1 cellular context compared by ENCODE assay signal in the genomic region with DNA sequence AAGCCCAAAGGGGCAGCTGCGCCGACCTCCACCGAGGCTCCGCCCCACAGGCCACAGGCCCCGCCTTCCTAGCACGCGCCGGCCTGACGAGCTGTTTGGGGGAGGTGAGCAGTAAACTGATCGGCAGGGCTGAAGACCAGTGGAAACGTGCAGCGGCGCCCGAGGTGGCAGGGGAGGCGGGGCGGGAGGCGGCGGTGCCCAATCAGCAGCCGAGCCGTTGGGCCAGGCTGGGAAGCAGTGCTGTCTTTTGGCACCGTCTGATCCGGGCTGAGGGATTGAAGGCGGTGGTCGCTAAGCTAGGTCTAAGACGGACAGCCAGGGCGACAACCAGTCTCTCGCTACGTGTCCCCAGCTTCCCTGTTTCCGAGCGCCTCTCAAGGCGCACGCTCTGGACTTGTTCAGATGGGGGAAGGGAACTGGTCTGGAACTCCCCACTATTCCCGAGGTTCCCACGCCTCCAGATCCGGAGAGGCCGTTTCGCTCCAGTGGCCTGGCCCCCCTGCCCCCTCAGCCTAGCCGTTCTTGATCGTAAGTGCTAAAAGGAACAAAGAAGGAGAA.
TF ChIP-seq lines count a peak whose summit lies in the region.

A gene with protein sequence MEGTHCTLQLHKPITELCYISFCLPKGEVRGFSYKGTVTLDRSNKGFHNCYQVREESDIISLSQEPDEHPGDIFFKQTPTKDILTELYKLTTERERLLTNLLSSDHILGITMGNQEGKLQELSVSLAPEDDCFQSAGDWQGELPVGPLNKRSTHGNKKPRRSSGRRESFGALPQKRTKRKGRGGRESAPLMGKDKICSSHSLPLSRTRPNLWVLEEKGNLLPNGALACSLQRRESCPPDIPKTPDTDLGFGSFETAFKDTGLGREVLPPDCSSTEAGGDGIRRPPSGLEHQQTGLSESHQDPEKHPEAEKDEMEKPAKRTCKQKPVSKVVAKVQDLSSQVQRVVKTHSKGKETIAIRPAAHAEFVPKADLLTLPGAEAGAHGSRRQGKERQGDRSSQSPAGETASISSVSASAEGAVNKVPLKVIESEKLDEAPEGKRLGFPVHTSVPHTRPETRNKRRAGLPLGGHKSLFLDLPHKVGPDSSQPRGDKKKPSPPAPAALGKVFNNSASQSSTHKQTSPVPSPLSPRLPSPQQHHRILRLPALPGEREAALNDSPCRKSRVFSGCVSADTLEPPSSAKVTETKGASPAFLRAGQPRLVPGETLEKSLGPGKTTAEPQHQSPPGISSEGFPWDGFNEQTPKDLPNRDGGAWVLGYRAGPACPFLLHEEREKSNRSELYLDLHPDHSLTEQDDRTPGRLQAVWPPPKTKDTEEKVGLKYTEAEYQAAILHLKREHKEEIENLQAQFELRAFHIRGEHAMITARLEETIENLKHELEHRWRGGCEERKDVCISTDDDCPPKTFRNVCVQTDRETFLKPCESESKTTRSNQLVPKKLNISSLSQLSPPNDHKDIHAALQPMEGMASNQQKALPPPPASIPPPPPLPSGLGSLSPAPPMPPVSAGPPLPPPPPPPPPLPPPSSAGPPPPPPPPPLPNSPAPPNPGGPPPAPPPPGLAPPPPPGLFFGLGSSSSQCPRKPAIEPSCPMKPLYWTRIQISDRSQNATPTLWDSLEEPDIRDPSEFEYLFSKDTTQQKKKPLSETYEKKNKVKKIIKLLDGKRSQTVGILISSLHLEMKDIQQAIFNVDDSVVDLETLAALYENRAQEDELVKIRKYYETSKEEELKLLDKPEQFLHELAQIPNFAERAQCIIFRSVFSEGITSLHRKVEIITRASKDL (N-terminal part only) (minus strand): TSS at position 11 of the 558 bp plus-strand sequence. CDS start 39,800 bp downstream, outside the sequence.

TF ChIP-seq in K562, 482 proteins besides CTCF, POLR2A, EP300 and RAD21 (continued from another document):
- TF ChIP-seq, protein P1, sequence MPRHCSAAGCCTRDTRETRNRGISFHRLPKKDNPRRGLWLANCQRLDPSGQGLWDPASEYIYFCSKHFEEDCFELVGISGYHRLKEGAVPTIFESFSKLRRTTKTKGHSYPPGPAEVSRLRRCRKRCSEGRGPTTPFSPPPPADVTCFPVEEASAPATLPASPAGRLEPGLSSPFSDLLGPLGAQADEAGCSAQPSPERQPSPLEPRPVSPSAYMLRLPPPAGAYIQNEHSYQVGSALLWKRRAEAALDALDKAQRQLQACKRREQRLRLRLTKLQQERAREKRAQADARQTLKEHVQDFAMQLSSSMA (CRISPR knock-in tag; IDR thresholded peaks at IDR 0.05): no peak
- TF ChIP-seq CREM (IDR thresholded peaks at IDR 0.05; ENCODE audit: low read depth): 0 out of 2 replicates have a peak, but pooled peaks have one; percentile 38
- TF ChIP-seq, protein P2, sequence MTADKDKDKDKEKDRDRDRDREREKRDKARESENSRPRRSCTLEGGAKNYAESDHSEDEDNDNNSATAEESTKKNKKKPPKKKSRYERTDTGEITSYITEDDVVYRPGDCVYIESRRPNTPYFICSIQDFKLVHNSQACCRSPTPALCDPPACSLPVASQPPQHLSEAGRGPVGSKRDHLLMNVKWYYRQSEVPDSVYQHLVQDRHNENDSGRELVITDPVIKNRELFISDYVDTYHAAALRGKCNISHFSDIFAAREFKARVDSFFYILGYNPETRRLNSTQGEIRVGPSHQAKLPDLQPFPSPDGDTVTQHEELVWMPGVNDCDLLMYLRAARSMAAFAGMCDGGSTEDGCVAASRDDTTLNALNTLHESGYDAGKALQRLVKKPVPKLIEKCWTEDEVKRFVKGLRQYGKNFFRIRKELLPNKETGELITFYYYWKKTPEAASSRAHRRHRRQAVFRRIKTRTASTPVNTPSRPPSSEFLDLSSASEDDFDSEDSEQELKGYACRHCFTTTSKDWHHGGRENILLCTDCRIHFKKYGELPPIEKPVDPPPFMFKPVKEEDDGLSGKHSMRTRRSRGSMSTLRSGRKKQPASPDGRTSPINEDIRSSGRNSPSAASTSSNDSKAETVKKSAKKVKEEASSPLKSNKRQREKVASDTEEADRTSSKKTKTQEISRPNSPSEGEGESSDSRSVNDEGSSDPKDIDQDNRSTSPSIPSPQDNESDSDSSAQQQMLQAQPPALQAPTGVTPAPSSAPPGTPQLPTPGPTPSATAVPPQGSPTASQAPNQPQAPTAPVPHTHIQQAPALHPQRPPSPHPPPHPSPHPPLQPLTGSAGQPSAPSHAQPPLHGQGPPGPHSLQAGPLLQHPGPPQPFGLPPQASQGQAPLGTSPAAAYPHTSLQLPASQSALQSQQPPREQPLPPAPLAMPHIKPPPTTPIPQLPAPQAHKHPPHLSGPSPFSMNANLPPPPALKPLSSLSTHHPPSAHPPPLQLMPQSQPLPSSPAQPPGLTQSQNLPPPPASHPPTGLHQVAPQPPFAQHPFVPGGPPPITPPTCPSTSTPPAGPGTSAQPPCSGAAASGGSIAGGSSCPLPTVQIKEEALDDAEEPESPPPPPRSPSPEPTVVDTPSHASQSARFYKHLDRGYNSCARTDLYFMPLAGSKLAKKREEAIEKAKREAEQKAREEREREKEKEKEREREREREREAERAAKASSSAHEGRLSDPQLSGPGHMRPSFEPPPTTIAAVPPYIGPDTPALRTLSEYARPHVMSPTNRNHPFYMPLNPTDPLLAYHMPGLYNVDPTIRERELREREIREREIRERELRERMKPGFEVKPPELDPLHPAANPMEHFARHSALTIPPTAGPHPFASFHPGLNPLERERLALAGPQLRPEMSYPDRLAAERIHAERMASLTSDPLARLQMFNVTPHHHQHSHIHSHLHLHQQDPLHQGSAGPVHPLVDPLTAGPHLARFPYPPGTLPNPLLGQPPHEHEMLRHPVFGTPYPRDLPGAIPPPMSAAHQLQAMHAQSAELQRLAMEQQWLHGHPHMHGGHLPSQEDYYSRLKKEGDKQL (CRISPR knock-in tag; IDR thresholded peaks at IDR 0.05; ENCODE audit: borderline replicate concordance): no peak
- no peak for TF ChIP-seq ZNF507 (tag; conservative IDR thresholded peaks at IDR 0.05)
- TF ChIP-seq SLC30A9 (CRISPR knock-in tag; IDR thresholded peaks at IDR 0.05): no peak
- no peak for TF ChIP-seq BCL6 (CRISPR knock-in tag; IDR thresholded peaks at IDR 0.05)
- TF ChIP-seq ATF1 (CRISPR knock-in tag; IDR thresholded peaks at IDR 0.05): no peak
- peak; percentile 88 for TF ChIP-seq ATF1 (tag; IDR thresholded peaks at IDR 0.05)
- peak; percentile 38 for TF ChIP-seq PCBP1 (IDR thresholded peaks at IDR 0.05; ENCODE audit: low read depth, low read length, poor library complexity, severe bottlenecking)
- TF ChIP-seq SMARCC2 (IDR thresholded peaks at IDR 0.05; ENCODE audit: low read depth): no peak
- TF ChIP-seq ZC3H11A (IDR thresholded peaks at IDR 0.05; ENCODE audit: low read depth, low read length): no peak
- TF ChIP-seq ZNF311 (CRISPR knock-in tag; IDR thresholded peaks at IDR 0.05): no peak
- no peak for TF ChIP-seq NCOR1 (IDR thresholded peaks at IDR 0.05)
- TF ChIP-seq XRCC5 (IDR thresholded peaks at IDR 0.05; ENCODE audit: low read depth, low read length): no peak
- TF ChIP-seq PHF20 (IDR thresholded peaks at IDR 0.05; ENCODE audit: partially characterized antibody): no peak
- TF ChIP-seq TAF1 (IDR thresholded peaks at IDR 0.05; ENCODE audit: control insufficient read depth, extremely low read depth, insufficient read depth, low read length, severe bottlenecking): no peak
- no peak for TF ChIP-seq WHSC1 (IDR thresholded peaks at IDR 0.05; ENCODE audit: low read length)
- TF ChIP-seq FOXK2 (conservative IDR thresholded peaks at IDR 0.05 in 1 of 2, IDR thresholded peaks at IDR 0.05 in 1 of 2; ENCODE audit: low read depth in 2 of 2): no peak
- peak; percentile 99 for TF ChIP-seq RBM25 (IDR thresholded peaks at IDR 0.05; ENCODE audit: low read depth, low read length, severe bottlenecking)
- TF ChIP-seq ZNF41 (CRISPR knock-in tag; conservative IDR thresholded peaks at IDR 0.05): peak; percentile 79
- TF ChIP-seq, protein P3, sequence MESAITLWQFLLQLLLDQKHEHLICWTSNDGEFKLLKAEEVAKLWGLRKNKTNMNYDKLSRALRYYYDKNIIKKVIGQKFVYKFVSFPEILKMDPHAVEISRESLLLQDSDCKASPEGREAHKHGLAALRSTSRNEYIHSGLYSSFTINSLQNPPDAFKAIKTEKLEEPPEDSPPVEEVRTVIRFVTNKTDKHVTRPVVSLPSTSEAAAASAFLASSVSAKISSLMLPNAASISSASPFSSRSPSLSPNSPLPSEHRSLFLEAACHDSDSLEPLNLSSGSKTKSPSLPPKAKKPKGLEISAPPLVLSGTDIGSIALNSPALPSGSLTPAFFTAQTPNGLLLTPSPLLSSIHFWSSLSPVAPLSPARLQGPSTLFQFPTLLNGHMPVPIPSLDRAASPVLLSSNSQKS (CRISPR knock-in tag; IDR thresholded peaks at IDR 0.05): no peak
- no peak for TF ChIP-seq ZFPM2 (CRISPR knock-in tag; IDR thresholded peaks at IDR 0.05)
- no peak for TF ChIP-seq CREB1 (IDR thresholded peaks at IDR 0.05)
- TF ChIP-seq CREB1 (CRISPR knock-in tag; IDR thresholded peaks at IDR 0.05): peak; percentile 65; the same call in 1 of the 2 replicates
- TF ChIP-seq, protein P4, sequence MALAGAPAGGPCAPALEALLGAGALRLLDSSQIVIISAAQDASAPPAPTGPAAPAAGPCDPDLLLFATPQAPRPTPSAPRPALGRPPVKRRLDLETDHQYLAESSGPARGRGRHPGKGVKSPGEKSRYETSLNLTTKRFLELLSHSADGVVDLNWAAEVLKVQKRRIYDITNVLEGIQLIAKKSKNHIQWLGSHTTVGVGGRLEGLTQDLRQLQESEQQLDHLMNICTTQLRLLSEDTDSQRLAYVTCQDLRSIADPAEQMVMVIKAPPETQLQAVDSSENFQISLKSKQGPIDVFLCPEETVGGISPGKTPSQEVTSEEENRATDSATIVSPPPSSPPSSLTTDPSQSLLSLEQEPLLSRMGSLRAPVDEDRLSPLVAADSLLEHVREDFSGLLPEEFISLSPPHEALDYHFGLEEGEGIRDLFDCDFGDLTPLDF (CRISPR knock-in tag; IDR thresholded peaks at IDR 0.05): no peak
- TF ChIP-seq ZFP36 (IDR thresholded peaks at IDR 0.05; ENCODE audit: low read depth, low read length, partially characterized antibody): no peak
- no peak for TF ChIP-seq SNIP1 (IDR thresholded peaks at IDR 0.05; ENCODE audit: low read depth)
- TF ChIP-seq ASH1L (IDR thresholded peaks at IDR 0.05; ENCODE audit: borderline replicate concordance, low read depth, partially characterized antibody): peak; percentile 76
- no peak for TF ChIP-seq ETS2 (tag; IDR thresholded peaks at IDR 0.05; ENCODE audit: borderline replicate concordance, poor library complexity, severe bottlenecking)
- no peak for TF ChIP-seq PCBP2 (IDR thresholded peaks at IDR 0.05; ENCODE audit: low read depth, low read length, poor library complexity, severe bottlenecking)
- no peak for TF ChIP-seq STAT5A (IDR thresholded peaks at IDR 0.05; ENCODE audit: borderline replicate concordance, low read length)
- peak; percentile 88 for TF ChIP-seq NFYB (IDR thresholded peaks at IDR 0.05; ENCODE audit: extremely low read depth, insufficient read length)
- TF ChIP-seq BHLHE40 (IDR thresholded peaks at IDR 0.05; ENCODE audit: low read length): peak; percentile 88
